21 cellular contexts compared by ENCODE assay signal in the genomic region with DNA sequence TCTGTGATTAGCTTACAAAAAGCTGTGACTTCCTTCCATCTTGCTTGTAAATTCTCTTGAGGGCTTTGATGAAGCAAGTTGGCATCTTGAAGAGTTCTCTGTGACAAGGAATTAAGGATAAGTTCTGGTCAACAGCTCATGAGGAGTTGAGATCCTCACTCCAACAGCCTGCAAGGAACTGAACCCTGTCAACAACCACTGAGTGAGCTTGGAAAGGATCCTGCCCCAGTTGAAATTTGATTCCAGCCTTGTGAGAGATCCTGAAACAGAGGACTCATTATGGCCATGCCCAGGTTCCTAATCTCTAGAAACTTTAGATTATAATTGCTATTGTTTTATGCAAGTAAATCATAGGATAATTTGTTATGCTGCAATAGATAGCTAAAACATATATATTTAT.
DNase-seq lines count a peak whose midpoint lies in the region; ATAC-seq, FAIRE-seq and TF ChIP-seq lines count a peak whose summit lies in the region.
"Had no signal": no experiment of that assay in that cellular context is flagged by ENCODE, and none has a peak within 500 bp of the region (broad histone marks: within the 10 kb centered on the region; RNA-seq: fewer than 3 reads in every experiment).

No MANE protein-coding gene starts in this region.

- H3K56ac ChIP-seq in H1 (replicated peaks; ENCODE audit: insufficient read length, low read depth, low read length) = no peak overlapping the region

- H2BK12ac ChIP-seq in H1 (ENCODE audit: low read depth, low read length) = no peak overlapping the region

- no peak overlapping the region; the same call in 1 of the 2 replicates for H3K27ac ChIP-seq in H1 (ENCODE audit: low read depth, low read length)
- H3K27ac ChIP-seq: HL-60, PC-9, RWPE1 had no signal

- no peak for TF ChIP-seq RAD21 in H1 (IDR thresholded peaks at IDR 0.05 in 1 of 2, conservative IDR thresholded peaks at IDR 0.05 in 1 of 2; ENCODE audit: low read depth in 2 of 2, low read length in 2 of 2)

- H4K20me1 ChIP-seq in H1 (replicated peaks in 1 of 2; ENCODE audit: control insufficient read depth in 1 of 2, insufficient read depth in 2 of 2, low read length in 2 of 2) = no peaks in the 10 kb centered on the region

- no peak overlapping the region for H2BK5ac ChIP-seq in H1 (ENCODE audit: low read depth, low read length)

- H3K23me2 ChIP-seq in H1 (ENCODE audit: low read depth, low read length) = no peaks in the 10 kb centered on the region

- peaks cover 0 to 2% (median 0%) of the 10 kb centered on the region in 4 experiments; a peak in 1 of 7 replicates for H3K4me1 ChIP-seq in H1 (replicated peaks in 1 of 4; ENCODE audit: control insufficient read depth in 3 of 4, insufficient read depth in 4 of 4, low read length in 3 of 4)

- H3K4me2 ChIP-seq in H1 (ENCODE audit: insufficient read depth in 1 of 2, low read depth in 2 of 2, low read length in 2 of 2) = no peak overlapping the region
- H3K4me2 ChIP-seq: PC-9 had no signal

- ATAC-seq in HG03520 (IDR thresholded peaks at IDR 0.05; ENCODE audit: unreplicated experiment) (no peak), HG03095 (IDR thresholded peaks at IDR 0.05; ENCODE audit: unreplicated experiment) (no peak)
- ATAC-seq: GM12878 had no signal

- DNase-seq in NCI-H748 (lab: John Stamatoyannopoulos, UW; ENCODE audit: unreplicated experiment) (peak; percentile 10), NCI-H748 treated with DMSO at 0.1 percent for 48 hours (lab: John Stamatoyannopoulos, UW) (no peak), M059J (ENCODE audit: low read depth) (peak; percentile 3), H1 (ENCODE audit: low read depth in 1 of 2, low spot score in 2 of 2) (no peak), myocyte (ENCODE audit: low read depth) (peak; percentile 31), nucleus accumbens (lab: John Stamatoyannopoulos, UW) (no peak)
- DNase-seq: COR-L47, IMR-90, MM.1S, NCI-H1092 treated with DMSO at 0.1 percent for 48 hours, NCI-H146, NCI-H2029 treated with DMSO at 0.1 percent for 48 hours, NCI-H82, PC-9, SIG-M5 had no signal

- H4K8ac ChIP-seq in H1 (ENCODE audit: extremely low read depth, insufficient read depth, low read length) = no peak overlapping the region

- no peaks in the 10 kb centered on the region for H3K27me3 ChIP-seq in H1 (replicated peaks in 1 of 4; ENCODE audit: control insufficient read depth in 3 of 4, extremely low read depth in 1 of 4, insufficient read depth in 3 of 4, low read length in 3 of 4)

- no peak overlapping the region for H2BK15ac ChIP-seq in H1 (ENCODE audit: low read length)

- no peak overlapping the region for H3K18ac ChIP-seq in H1 (ENCODE audit: extremely low read depth, low read length)

- FAIRE-seq in H1 (lab: Jason Lieb, UNC) = peak; percentile 52
- FAIRE-seq: GM12878, HTR-8/SVneo had no signal

- H4K5ac ChIP-seq in H1 (ENCODE audit: insufficient read length, low read depth, low read length) = no peak overlapping the region

- no peaks in the 10 kb centered on the region for H3K79me1 ChIP-seq in H1 (ENCODE audit: low read depth, low read length)

- CTCF ChIA-PET in H1 (lab: Charles Lee; ENCODE audit: partially characterized antibody) = interaction anchor here (0.9 to 1.2 kb wide), 2 partner anchors 23 to 190 kb away, joined by 3 read pairs; no protein-coding TSS in a partner anchor

- H3K79me2 ChIP-seq in H1 (ENCODE audit: control insufficient read depth in 1 of 2, insufficient read depth in 2 of 2, low read length in 2 of 2) = no peaks in the 10 kb centered on the region

- TF ChIP-seq EP300 in H1 (IDR thresholded peaks at IDR 0.05; ENCODE audit: borderline replicate concordance in 1 of 2, low read depth in 2 of 2, low read length in 2 of 2) = no peak

- peak overlapping the region; percentile 88; the same call in 1 of the 2 replicates for H2AFZ ChIP-seq in H1 (ENCODE audit: low read length)
- H2AFZ ChIP-seq: PC-9 had no signal

- H2BK120ac ChIP-seq in H1 (replicated peaks; ENCODE audit: low read depth, low read length) = no peak overlapping the region

- H4K91ac ChIP-seq in H1 (replicated peaks; ENCODE audit: insufficient read length, low read length) = no peak overlapping the region

- H3K9me3 ChIP-seq in H1 (ENCODE audit: insufficient read depth in 2 of 2, low read depth in 1 of 2, low read length in 1 of 2) = no peaks in the 10 kb centered on the region

- no peak for TF ChIP-seq POLR2A in H1 (IDR thresholded peaks at IDR 0.05; ENCODE audit: control extremely low read depth in 1 of 2, low read depth in 2 of 2, low read length in 2 of 2)

- H3K4ac ChIP-seq in H1 (replicated peaks; ENCODE audit: insufficient read length, low read depth, low read length) = no peak overlapping the region

- no peaks in the 10 kb centered on the region for H3K36me3 ChIP-seq in H1 (ENCODE audit: control insufficient read depth in 2 of 4, insufficient read depth in 4 of 4, low read length in 3 of 4)

- H3K9ac ChIP-seq in H1 (replicated peaks in 1 of 4; ENCODE audit: extremely low read depth in 1 of 4, low read depth in 3 of 4, low read length in 3 of 4) = no peak overlapping the region

- no peak overlapping the region for H3K14ac ChIP-seq in H1 (ENCODE audit: insufficient read length)

- no peak overlapping the region for H2BK20ac ChIP-seq in H1 (ENCODE audit: low read length)

- H3K4me3 ChIP-seq in H1 (ENCODE audit: extremely low read depth in 1 of 4, insufficient read depth in 2 of 4, low read depth in 3 of 4, low read length in 4 of 4) = no peak overlapping the region
- H3K4me3 ChIP-seq: GM12878, PC-9 had no signal

- no peak for TF ChIP-seq CTCF in H1 (IDR thresholded peaks at IDR 0.05; ENCODE audit: control extremely low read depth in 1 of 3, insufficient read depth in 1 of 3, low read depth in 1 of 3, low read length in 3 of 3)

- no peak overlapping the region for H2AK5ac ChIP-seq in H1 (ENCODE audit: low read depth, low read length)

- POLR2A ChIA-PET in H1 (lab: Charles Lee; ENCODE audit: partially characterized antibody) = no interaction called here

- H3K23ac ChIP-seq in H1 (ENCODE audit: insufficient read length) = no peak overlapping the region

TF ChIP-seq in H1, 55 proteins besides CTCF, POLR2A, EP300 and RAD21:
- no peak for TF ChIP-seq HDAC6 (IDR thresholded peaks at IDR 0.05; ENCODE audit: low read depth, low read length)
- TF ChIP-seq, protein P1, sequence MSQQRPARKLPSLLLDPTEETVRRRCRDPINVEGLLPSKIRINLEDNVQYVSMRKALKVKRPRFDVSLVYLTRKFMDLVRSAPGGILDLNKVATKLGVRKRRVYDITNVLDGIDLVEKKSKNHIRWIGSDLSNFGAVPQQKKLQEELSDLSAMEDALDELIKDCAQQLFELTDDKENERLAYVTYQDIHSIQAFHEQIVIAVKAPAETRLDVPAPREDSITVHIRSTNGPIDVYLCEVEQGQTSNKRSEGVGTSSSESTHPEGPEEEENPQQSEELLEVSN (IDR thresholded peaks at IDR 0.05) = no peak
- no peak for TF ChIP-seq TAF7 (optimal IDR thresholded peaks at IDR 0.05; ENCODE audit: borderline replicate concordance, low read depth, low read length)
- TF ChIP-seq PHF8 (conservative IDR thresholded peaks at IDR 0.05; ENCODE audit: low read depth, low read length) = no peak
- no peak for TF ChIP-seq KDM1A (IDR thresholded peaks at IDR 0.05; ENCODE audit: borderline replicate concordance, low read length)
- TF ChIP-seq, protein P2, sequence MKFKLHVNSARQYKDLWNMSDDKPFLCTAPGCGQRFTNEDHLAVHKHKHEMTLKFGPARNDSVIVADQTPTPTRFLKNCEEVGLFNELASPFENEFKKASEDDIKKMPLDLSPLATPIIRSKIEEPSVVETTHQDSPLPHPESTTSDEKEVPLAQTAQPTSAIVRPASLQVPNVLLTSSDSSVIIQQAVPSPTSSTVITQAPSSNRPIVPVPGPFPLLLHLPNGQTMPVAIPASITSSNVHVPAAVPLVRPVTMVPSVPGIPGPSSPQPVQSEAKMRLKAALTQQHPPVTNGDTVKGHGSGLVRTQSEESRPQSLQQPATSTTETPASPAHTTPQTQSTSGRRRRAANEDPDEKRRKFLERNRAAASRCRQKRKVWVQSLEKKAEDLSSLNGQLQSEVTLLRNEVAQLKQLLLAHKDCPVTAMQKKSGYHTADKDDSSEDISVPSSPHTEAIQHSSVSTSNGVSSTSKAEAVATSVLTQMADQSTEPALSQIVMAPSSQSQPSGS (IDR thresholded peaks at IDR 0.05; ENCODE audit: low read length) = no peak
- TF ChIP-seq GTF2F1 (IDR thresholded peaks at IDR 0.05; ENCODE audit: borderline replicate concordance, low read depth, low read length) = no peak

Comparison
In these comparisons a context has a peak if more than half of its experiments do, and no peak if none do; other contexts are left out.
1. DNase-seq: peak in NCI-H748 (single experiment), M059J (single experiment) and myocyte (single experiment); none in NCI-H748 treated with DMSO at 0.1 percent for 48 hours (single experiment), H1 (0 of 2) and nucleus accumbens (0 of 56).